ENCODE assay signal across 8 cellular contexts in genomic region chrX:151396827-151397740, GRCh38.
A peak's percentile ranks its signal among the peaks of the same experiment; 100 is the strongest.
DNase-seq lines count a peak whose midpoint lies in the region; ATAC-seq and TF ChIP-seq lines count a peak whose summit lies in the region.

VMA21 (plus strand) TSS chrX:151397206; CDS start chrX:151397309, 103 bp downstream.

- no peak within 1 kb of the TSS for H2AFZ ChIP-seq in OCI-LY1 (ENCODE audit: low read length)

- no peaks in the 10 kb centered on the region for H3K27me3 ChIP-seq in OCI-LY1 (ENCODE audit: insufficient read depth, low read length)
- no peaks in the 10 kb centered on the region for H3K27me3 ChIP-seq in mucosa of rectum (ENCODE audit: control insufficient read depth in 2 of 2, insufficient read depth in 2 of 2, low read length in 2 of 2)

- ATAC-seq in GM21390 (IDR thresholded peaks at IDR 0.05; ENCODE audit: unreplicated experiment), result peak; percentile 83

- H3K27ac ChIP-seq in OCI-LY1 (ENCODE audit: low read depth, low read length, poor library complexity, severe bottlenecking), result peak within 1 kb of the TSS; percentile 97
- H3K27ac ChIP-seq in epithelial cell of prostate, result peak within 1 kb of the TSS; percentile 89
- H3K27ac ChIP-seq in mucosa of rectum (ENCODE audit: low read depth in 2 of 2, low read length in 2 of 2), result peak within 1 kb of the TSS; percentile 79 to 90

- peak within 1 kb of the TSS; percentile 99 for H3K4me3 ChIP-seq in OCI-LY1 (ENCODE audit: low read depth, low read length, poor library complexity, severe bottlenecking)
- H3K4me3 ChIP-seq in mucosa of rectum (ENCODE audit: low read length in 2 of 2), result peak within 1 kb of the TSS; percentile 62 to 78

- H4K20me1 ChIP-seq in OCI-LY1 (ENCODE audit: insufficient read depth, low read length), result no peaks in the 10 kb centered on the region

- peaks cover 5% of the 10 kb centered on the region for H3K36me3 ChIP-seq in OCI-LY1 (ENCODE audit: insufficient read depth, low read length)
- H3K36me3 ChIP-seq in mucosa of rectum (ENCODE audit: control insufficient read depth in 2 of 2, insufficient read depth in 2 of 2, low read length in 2 of 2), result no peaks in the 10 kb centered on the region

- H3K4me2 ChIP-seq in OCI-LY1 (ENCODE audit: low read length), result peak within 1 kb of the TSS; percentile 97

- H3K9me3 ChIP-seq in OCI-LY1 (ENCODE audit: low read length), result no peaks in the 10 kb centered on the region
- no peaks in the 10 kb centered on the region for H3K9me3 ChIP-seq in mucosa of rectum (ENCODE audit: control insufficient read depth in 2 of 2, low read length in 2 of 2)

- H3K9ac ChIP-seq in OCI-LY1 (ENCODE audit: low read length) (peak within 1 kb of the TSS; percentile 99), mucosa of rectum (ENCODE audit: low read depth in 1 of 2, low read length in 2 of 2) (peak within 1 kb of the TSS; percentile 61 to 76)

- H3K4me1 ChIP-seq in OCI-LY1 (ENCODE audit: insufficient read depth, low read length, severe bottlenecking) (peaks cover 61% of the 10 kb centered on the region), mucosa of rectum (ENCODE audit: control insufficient read depth in 2 of 2, insufficient read depth in 2 of 2, low read length in 2 of 2) (peaks cover 3 to 5% of the 10 kb centered on the region in 2 donors)

- H3K79me2 ChIP-seq in OCI-LY1 (ENCODE audit: insufficient read depth, low read length), result peaks cover 50% of the 10 kb centered on the region

- no peak for TF ChIP-seq CTCF in OCI-LY1 (IDR thresholded peaks at IDR 0.05; ENCODE audit: low read length)

- no peaks in the 10 kb centered on the region for H3K9me2 ChIP-seq in OCI-LY1 (ENCODE audit: low read depth, low read length)

- H3F3A ChIP-seq in OCI-LY1 (ENCODE audit: insufficient read depth, low read length), result no peaks in the 10 kb centered on the region

- peak; percentile 91 for DNase-seq in D341Med (ENCODE audit: low spot score)
- DNase-seq in HUDEP-2 (lab: John Stamatoyannopoulos, UW; ENCODE audit: unreplicated experiment in 76 of 76), result peak in 74 of 76 experiments; percentile 8 to 86 (median 75)
- DNase-seq in activated T-cell treated with anti-CD3 and anti-CD28 coated beads for 24 hours (ENCODE audit: low read depth), result peak; percentile 71
- DNase-seq in epithelial cell of prostate (ENCODE audit: low read depth, low spot score), result peak; percentile 14
- peak; percentile 44 to 67 for DNase-seq in stimulated activated CD8-positive, alpha-beta memory T cell treated with anti-CD3 and anti-CD28 coated beads, Interleukin-4, amount 100 ng/mL, for 4 hours (ENCODE audit: low read depth in 2 of 2, low spot score in 1 of 2)

Comparison
In these comparisons a context has a peak if more than half of its experiments do, and no peak if none do; other contexts are left out.
1. Peak in every context shown above with its lines: DNase-seq, ATAC-seq, H3K4me3 ChIP-seq and H3K27ac ChIP-seq.
2. DNase-seq: peak in every context shown above with its lines; median percentile 91 in D341Med; 75 in HUDEP-2; 71 in activated T-cell treated with anti-CD3 and anti-CD28 coated beads for 24 hours; 56 in stimulated activated CD8-positive, alpha-beta memory T cell treated with anti-CD3 and anti-CD28 coated beads, Interleukin-4, amount 100 ng/mL, for 4 hours; 14 in epithelial cell of prostate.